In the genomic region with DNA sequence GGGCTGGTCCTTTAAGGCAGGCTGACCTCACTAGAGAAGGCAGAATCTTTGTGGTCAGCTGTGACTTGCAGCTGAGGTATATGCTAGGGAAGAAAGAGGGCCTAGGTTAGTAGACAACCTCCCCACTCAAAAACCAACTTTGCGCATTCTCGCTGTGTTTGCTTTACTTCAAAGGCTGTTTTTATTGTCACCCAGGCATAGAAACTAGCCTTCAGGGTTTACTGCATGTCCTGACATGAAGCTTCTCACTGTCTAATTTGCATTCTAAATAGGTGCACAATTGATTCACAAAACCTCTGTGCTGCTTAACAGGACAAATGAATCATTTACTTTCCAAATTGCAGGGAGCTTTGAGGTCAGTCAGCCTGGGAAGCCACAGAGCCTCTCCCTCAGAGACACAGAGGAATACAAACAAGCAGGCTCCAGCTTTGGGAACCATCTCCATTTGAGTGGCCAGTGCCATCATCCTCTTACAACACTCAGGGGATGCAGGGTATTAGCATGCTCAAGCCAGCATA, we compare ENCODE assay signal across 9 cellular contexts.
DNase-seq lines count a peak whose midpoint lies in the region; ATAC-seq and TF ChIP-seq lines count a peak whose summit lies in the region.
"Had no signal": no experiment of that assay in that cellular context is flagged by ENCODE, and none has a peak within 500 bp of the region (broad histone marks: within the 10 kb centered on the region; RNA-seq: fewer than 3 reads in every experiment).

No MANE protein-coding gene starts in this region.

- no peaks in the 10 kb centered on the region for H3K36me3 Mint-ChIP-seq in activated naive CD4-positive, alpha-beta T cell treated with anti-CD3 and anti-CD28 coated beads for 36 hours (ENCODE audit: low read depth)
- H3K36me3 Mint-ChIP-seq: activated naive CD4-positive, alpha-beta T cell treated with anti-CD3 and anti-CD28 coated beads, Interleukin-2, amount 50 U/mL, for 24 hours had no signal

- no peak overlapping the region for H3K23ac ChIP-seq in trophoblast cell (ENCODE audit: low read length)

- no peak overlapping the region for H2AK5ac ChIP-seq in trophoblast cell (ENCODE audit: low read length)

- H3K27me3 Mint-ChIP-seq in activated naive CD4-positive, alpha-beta T cell treated with anti-CD3 and anti-CD28 coated beads for 36 hours (ENCODE audit: low read depth): no peaks in the 10 kb centered on the region
- H3K27me3 Mint-ChIP-seq: activated naive CD4-positive, alpha-beta T cell treated with anti-CD3 and anti-CD28 coated beads, Interleukin-2, amount 50 U/mL, for 24 hours had no signal

- H3K79me1 ChIP-seq in trophoblast cell (ENCODE audit: low read length): peaks cover 4% of the 10 kb centered on the region

- H2BK5ac ChIP-seq in trophoblast cell (ENCODE audit: low read depth, low read length, poor library complexity): no peak overlapping the region

- H3K79me2 ChIP-seq in trophoblast cell (ENCODE audit: control insufficient read depth, insufficient read depth, low read length, poor library complexity): no peaks in the 10 kb centered on the region

- no CpG with 5 or more reads among the region's 2 CpGs for WGBS in trophoblast cell (ENCODE audit: extremely low coverage, insufficient coverage, insufficient read length)

- peak; percentile 58 for ATAC-seq in GM19025 (IDR thresholded peaks at IDR 0.05; ENCODE audit: low read depth, unreplicated experiment)
- ATAC-seq in HG02870 (IDR thresholded peaks at IDR 0.05; ENCODE audit: unreplicated experiment): peak; percentile 66

- no peak overlapping the region for H2AFZ ChIP-seq in trophoblast cell (ENCODE audit: insufficient read depth, low read length, poor library complexity)

- no peak overlapping the region for H3K9ac ChIP-seq in trophoblast cell (ENCODE audit: low read length)

- no peaks in the 10 kb centered on the region for H3K9me3 ChIP-seq in trophoblast cell (ENCODE audit: insufficient read depth, low read depth, low read length)

- H4K8ac ChIP-seq in trophoblast cell (ENCODE audit: low read depth, low read length): no peak overlapping the region

- no peaks in the 10 kb centered on the region for H3K36me3 ChIP-seq in trophoblast cell (ENCODE audit: control insufficient read depth in 1 of 2, insufficient read depth in 2 of 2, low read length in 2 of 2)

- H3K4me1 Mint-ChIP-seq in activated naive CD4-positive, alpha-beta T cell treated with anti-CD3 and anti-CD28 coated beads for 36 hours (ENCODE audit: low read depth): no peaks in the 10 kb centered on the region
- H3K4me1 Mint-ChIP-seq: activated naive CD4-positive, alpha-beta T cell treated with anti-CD3 and anti-CD28 coated beads, Interleukin-2, amount 50 U/mL, for 24 hours had no signal

- no peak overlapping the region for H4K12ac ChIP-seq in trophoblast cell (ENCODE audit: low read depth, low read length)

- peaks cover 3 to 14% of the 10 kb centered on the region in 2 experiments for H3K4me1 ChIP-seq in trophoblast cell (ENCODE audit: control insufficient read depth in 1 of 2, insufficient read depth in 2 of 2, low read length in 2 of 2)

- no peak overlapping the region for H3K4ac ChIP-seq in trophoblast cell (ENCODE audit: low read depth, low read length)

- H2BK120ac ChIP-seq in trophoblast cell (ENCODE audit: insufficient read depth, low read length, poor library complexity): no peak overlapping the region

- H3K4me3 ChIP-seq in trophoblast cell (ENCODE audit: low read depth, low read length): no peak overlapping the region

- no peak overlapping the region for H3K14ac ChIP-seq in trophoblast cell (ENCODE audit: low read length)

- no peak overlapping the region for H4K91ac ChIP-seq in trophoblast cell (ENCODE audit: low read depth, low read length)

- intact Hi-C loops in activated naive CD4-positive, alpha-beta T cell treated with anti-CD3 and anti-CD28 coated beads for 36 hours (cut with micrococcal nuclease): no loop called here

- H3K4me2 ChIP-seq in trophoblast cell (ENCODE audit: low read length): no peak overlapping the region

- CTCF ChIA-PET in activated naive CD4-positive, alpha-beta T cell treated with anti-CD3 and anti-CD28 coated beads for 36 hours (lab: Charles Lee): no interaction called here

- no peak overlapping the region for H3K18ac ChIP-seq in trophoblast cell (ENCODE audit: low read length)

- no peaks in the 10 kb centered on the region for H3K9me3 Mint-ChIP-seq in activated naive CD4-positive, alpha-beta T cell treated with anti-CD3 and anti-CD28 coated beads for 36 hours

- H3K27ac ChIP-seq in VCaP: peak overlapping the region; percentile 26; the same call in 1 of the 2 replicates
- no peak overlapping the region for H3K27ac ChIP-seq in trophoblast cell (ENCODE audit: low read depth, low read length)

- DNase-seq in trophoblast cell (no peak), NCI-H146 treated with DMSO at 0.1 percent for 48 hours (lab: John Stamatoyannopoulos, UW; ENCODE audit: unreplicated experiment) (no peak), activated gamma-delta T cell treated with Interleukin-2 at 50 U/mL for 16 hours (no peak), NCI-H2227 treated with DMSO at 0.1 percent for 48 hours (lab: John Stamatoyannopoulos, UW) (no peak)
- DNase-seq in activated naive CD4-positive, alpha-beta T cell treated with anti-CD3 and anti-CD28 coated beads for 36 hours: no peak

- H3K27me3 ChIP-seq in trophoblast cell (ENCODE audit: insufficient read depth, low read length): no peaks in the 10 kb centered on the region

- H3K4me3 Mint-ChIP-seq in activated naive CD4-positive, alpha-beta T cell treated with anti-CD3 and anti-CD28 coated beads for 36 hours: no peak overlapping the region
- H3K4me3 Mint-ChIP-seq: activated naive CD4-positive, alpha-beta T cell treated with anti-CD3 and anti-CD28 coated beads, Interleukin-2, amount 50 U/mL, for 24 hours had no signal

- H2BK12ac ChIP-seq in trophoblast cell (ENCODE audit: low read length): peak overlapping the region; percentile 21

- no peak for TF ChIP-seq CTCF in VCaP (conservative IDR thresholded peaks at IDR 0.05)

- no peak overlapping the region for H3K27ac Mint-ChIP-seq in activated naive CD4-positive, alpha-beta T cell treated with anti-CD3 and anti-CD28 coated beads for 36 hours
- H3K27ac Mint-ChIP-seq: activated naive CD4-positive, alpha-beta T cell treated with anti-CD3 and anti-CD28 coated beads, Interleukin-2, amount 50 U/mL, for 24 hours had no signal
